In genomic region chr3:141485578-141486415, GRCh38 we compare ENCODE assay signal across 3 cellular contexts.
TF ChIP-seq lines count a peak whose summit lies in the region.

No MANE protein-coding gene starts in this region.

TF ChIP-seq in A549, 52 proteins besides CTCF, POLR2A, EP300 and RAD21 (continued from another document):
- no peak for TF ChIP-seq TFCP2L1 (CRISPR knock-in tag; IDR thresholded peaks at IDR 0.05)
- no peak for TF ChIP-seq HES2 (IDR thresholded peaks at IDR 0.05)
- TF ChIP-seq GATA3 (IDR thresholded peaks at IDR 0.05; ENCODE audit: borderline replicate concordance) = peak; percentile 27; the same call in 1 of the 2 replicates
- TF ChIP-seq, protein P1, sequence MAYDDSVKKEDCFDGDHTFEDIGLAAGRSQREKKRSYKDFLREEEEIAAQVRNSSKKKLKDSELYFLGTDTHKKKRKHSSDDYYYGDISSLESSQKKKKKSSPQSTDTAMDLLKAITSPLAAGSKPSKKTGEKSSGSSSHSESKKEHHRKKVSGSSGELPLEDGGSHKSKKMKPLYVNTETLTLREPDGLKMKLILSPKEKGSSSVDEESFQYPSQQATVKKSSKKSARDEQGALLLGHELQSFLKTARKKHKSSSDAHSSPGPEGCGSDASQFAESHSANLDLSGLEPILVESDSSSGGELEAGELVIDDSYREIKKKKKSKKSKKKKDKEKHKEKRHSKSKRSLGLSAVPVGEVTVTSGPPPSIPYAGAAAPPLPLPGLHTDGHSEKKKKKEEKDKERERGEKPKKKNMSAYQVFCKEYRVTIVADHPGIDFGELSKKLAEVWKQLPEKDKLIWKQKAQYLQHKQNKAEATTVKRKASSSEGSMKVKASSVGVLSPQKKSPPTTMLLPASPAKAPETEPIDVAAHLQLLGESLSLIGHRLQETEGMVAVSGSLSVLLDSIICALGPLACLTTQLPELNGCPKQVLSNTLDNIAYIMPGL (CRISPR knock-in tag; IDR thresholded peaks at IDR 0.05; ENCODE audit: borderline replicate concordance) = no peak

TF ChIP-seq in HCT116, 20 proteins besides CTCF, POLR2A, EP300 and RAD21 (continued from another document):
- no peak for TF ChIP-seq SRF (IDR thresholded peaks at IDR 0.05; ENCODE audit: low read depth)

TF ChIP-seq in WTC11, 78 proteins besides CTCF, POLR2A, EP300 and RAD21 (continued from another document):
- TF ChIP-seq STAT6 (CRISPR knock-in tag; conservative IDR thresholded peaks at IDR 0.05; ENCODE audit: low read depth) (no peak), JUN (CRISPR knock-in tag; IDR thresholded peaks at IDR 0.05) (no peak), TCF7 (CRISPR knock-in tag; IDR thresholded peaks at IDR 0.05; ENCODE audit: low read depth) (no peak), FOXJ3 (CRISPR knock-in tag; IDR thresholded peaks at IDR 0.05; ENCODE audit: borderline replicate concordance) (no peak), ETV6 (CRISPR knock-in tag; IDR thresholded peaks at IDR 0.05) (no peak), ESRRA (CRISPR knock-in tag; IDR thresholded peaks at IDR 0.05; ENCODE audit: borderline replicate concordance) (no peak), ATF1 (CRISPR knock-in tag; IDR thresholded peaks at IDR 0.05) (no peak)
- TF ChIP-seq, protein P2, sequence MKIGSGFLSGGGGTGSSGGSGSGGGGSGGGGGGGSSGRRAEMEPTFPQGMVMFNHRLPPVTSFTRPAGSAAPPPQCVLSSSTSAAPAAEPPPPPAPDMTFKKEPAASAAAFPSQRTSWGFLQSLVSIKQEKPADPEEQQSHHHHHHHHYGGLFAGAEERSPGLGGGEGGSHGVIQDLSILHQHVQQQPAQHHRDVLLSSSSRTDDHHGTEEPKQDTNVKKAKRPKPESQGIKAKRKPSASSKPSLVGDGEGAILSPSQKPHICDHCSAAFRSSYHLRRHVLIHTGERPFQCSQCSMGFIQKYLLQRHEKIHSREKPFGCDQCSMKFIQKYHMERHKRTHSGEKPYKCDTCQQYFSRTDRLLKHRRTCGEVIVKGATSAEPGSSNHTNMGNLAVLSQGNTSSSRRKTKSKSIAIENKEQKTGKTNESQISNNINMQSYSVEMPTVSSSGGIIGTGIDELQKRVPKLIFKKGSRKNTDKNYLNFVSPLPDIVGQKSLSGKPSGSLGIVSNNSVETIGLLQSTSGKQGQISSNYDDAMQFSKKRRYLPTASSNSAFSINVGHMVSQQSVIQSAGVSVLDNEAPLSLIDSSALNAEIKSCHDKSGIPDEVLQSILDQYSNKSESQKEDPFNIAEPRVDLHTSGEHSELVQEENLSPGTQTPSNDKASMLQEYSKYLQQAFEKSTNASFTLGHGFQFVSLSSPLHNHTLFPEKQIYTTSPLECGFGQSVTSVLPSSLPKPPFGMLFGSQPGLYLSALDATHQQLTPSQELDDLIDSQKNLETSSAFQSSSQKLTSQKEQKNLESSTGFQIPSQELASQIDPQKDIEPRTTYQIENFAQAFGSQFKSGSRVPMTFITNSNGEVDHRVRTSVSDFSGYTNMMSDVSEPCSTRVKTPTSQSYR (CRISPR knock-in tag; IDR thresholded peaks at IDR 0.05) = no peak
- TF ChIP-seq, protein P3, sequence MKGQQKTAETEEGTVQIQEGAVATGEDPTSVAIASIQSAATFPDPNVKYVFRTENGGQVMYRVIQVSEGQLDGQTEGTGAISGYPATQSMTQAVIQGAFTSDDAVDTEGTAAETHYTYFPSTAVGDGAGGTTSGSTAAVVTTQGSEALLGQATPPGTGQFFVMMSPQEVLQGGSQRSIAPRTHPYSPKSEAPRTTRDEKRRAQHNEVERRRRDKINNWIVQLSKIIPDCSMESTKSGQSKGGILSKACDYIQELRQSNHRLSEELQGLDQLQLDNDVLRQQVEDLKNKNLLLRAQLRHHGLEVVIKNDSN (CRISPR knock-in tag; IDR thresholded peaks at IDR 0.05) = no peak
- TF ChIP-seq, protein P4, sequence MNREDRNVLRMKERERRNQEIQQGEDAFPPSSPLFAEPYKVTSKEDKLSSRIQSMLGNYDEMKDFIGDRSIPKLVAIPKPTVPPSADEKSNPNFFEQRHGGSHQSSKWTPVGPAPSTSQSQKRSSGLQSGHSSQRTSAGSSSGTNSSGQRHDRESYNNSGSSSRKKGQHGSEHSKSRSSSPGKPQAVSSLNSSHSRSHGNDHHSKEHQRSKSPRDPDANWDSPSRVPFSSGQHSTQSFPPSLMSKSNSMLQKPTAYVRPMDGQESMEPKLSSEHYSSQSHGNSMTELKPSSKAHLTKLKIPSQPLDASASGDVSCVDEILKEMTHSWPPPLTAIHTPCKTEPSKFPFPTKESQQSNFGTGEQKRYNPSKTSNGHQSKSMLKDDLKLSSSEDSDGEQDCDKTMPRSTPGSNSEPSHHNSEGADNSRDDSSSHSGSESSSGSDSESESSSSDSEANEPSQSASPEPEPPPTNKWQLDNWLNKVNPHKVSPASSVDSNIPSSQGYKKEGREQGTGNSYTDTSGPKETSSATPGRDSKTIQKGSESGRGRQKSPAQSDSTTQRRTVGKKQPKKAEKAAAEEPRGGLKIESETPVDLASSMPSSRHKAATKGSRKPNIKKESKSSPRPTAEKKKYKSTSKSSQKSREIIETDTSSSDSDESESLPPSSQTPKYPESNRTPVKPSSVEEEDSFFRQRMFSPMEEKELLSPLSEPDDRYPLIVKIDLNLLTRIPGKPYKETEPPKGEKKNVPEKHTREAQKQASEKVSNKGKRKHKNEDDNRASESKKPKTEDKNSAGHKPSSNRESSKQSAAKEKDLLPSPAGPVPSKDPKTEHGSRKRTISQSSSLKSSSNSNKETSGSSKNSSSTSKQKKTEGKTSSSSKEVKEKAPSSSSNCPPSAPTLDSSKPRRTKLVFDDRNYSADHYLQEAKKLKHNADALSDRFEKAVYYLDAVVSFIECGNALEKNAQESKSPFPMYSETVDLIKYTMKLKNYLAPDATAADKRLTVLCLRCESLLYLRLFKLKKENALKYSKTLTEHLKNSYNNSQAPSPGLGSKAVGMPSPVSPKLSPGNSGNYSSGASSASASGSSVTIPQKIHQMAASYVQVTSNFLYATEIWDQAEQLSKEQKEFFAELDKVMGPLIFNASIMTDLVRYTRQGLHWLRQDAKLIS (CRISPR knock-in tag; IDR thresholded peaks at IDR 0.05; ENCODE audit: borderline replicate concordance) = no peak
